In the genomic region with DNA sequence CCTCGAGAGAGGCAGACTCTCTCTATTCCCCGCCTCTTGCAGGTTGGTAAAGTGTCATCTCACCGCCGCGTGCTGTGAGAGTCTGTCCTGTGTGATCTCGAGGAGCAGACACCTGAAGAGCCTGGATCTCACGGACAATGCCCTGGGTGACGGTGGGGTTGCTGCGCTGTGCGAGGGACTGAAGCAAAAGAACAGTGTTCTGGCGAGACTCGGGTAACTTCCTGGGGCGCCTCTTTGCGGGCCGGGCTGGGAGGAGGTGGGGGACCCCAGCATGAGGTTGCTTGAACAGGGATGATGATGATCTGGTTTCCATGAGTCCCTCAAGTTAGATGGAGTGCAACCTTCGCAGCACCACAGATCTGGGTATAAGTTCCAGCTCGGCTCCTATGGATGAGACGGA, we compare ENCODE assay signal across 5 cellular contexts.
"Had no signal": no experiment of that assay in that cellular context is flagged by ENCODE, and none has a peak within 500 bp of the region (broad histone marks: within the 10 kb centered on the region; RNA-seq: fewer than 3 reads in every experiment).

No MANE protein-coding gene starts in this region.

- H3K4me1 Mint-ChIP-seq: GM23338, H9 had no signal

- DNase-seq: H9, HCEC 1CT, IMR-90 had no signal

- H2AFZ ChIP-seq: GM23338 had no signal

- H3K4me3 ChIP-seq: GM23338, K562 had no signal

- H3K4me3 Mint-ChIP-seq: GM23338, H9 had no signal

- H3K27ac Mint-ChIP-seq: GM23338, H9 had no signal

- H3K4me2 ChIP-seq: GM23338 had no signal
